In genomic region chr12:39412210-39412609, GRCh38 we compare ENCODE assay signal across 38 cellular contexts.
"Had no signal": no experiment of that assay in that cellular context is flagged by ENCODE, and none has a peak within 500 bp of the region (broad histone marks: within the 10 kb centered on the region; RNA-seq: fewer than 3 reads in every experiment).

No MANE protein-coding gene starts in this region.

- DNase-seq: activated CD4-positive, alpha-beta memory T cell treated with anti-CD3 and anti-CD28 coated beads for 36 hours; activated CD4-positive, alpha-beta T cell treated with anti-CD3 and anti-CD28 coated beads, Interleukin-2, amount 10 ng/mL, durations not matched to agents 24 days and 14 days; activated CD4-positive, CD25-positive, alpha-beta regulatory T cell treated with anti-CD3 and anti-CD28 coated beads, Interleukin-2, amount 50 U/mL, for 72 hours; activated CD8-positive, alpha-beta memory T cell treated with anti-CD3 and anti-CD28 coated beads, Interleukin-2, amount 50 U/mL, for 4 hours; activated effector memory CD4-positive, alpha-beta T cell treated with anti-CD3 and anti-CD28 coated beads, Interleukin-2, amount 50 U/mL, for 16 hours; activated naive CD4-positive, alpha-beta T cell treated with anti-CD3 and anti-CD28 coated beads for 36 hours; activated naive CD8-positive, alpha-beta T cell treated with anti-CD3 and anti-CD28 coated beads, Interleukin-2, amount 10 ng/mL, durations not matched to agents 7 days and 5 days; activated T-cell treated with anti-CD3 and anti-CD28 coated beads, Interleukin-2, amount 50 U/mL, for 1 hour; dorsolateral prefrontal cortex; effector memory CD4-positive, alpha-beta T cell; erythroblast; gastrocnemius medialis; kidney glomerular epithelial cell; lower lobe of right lung; mesenchymal stem cell; natural killer cell; occipital lobe; psoas muscle; stimulated activated CD4-positive, alpha-beta T cell treated with anti-CD3 and anti-CD28 coated beads, Interleukin-1b, Interleukin-23, amount 100 ng/mL, for 48 hours; stimulated activated CD4-positive, alpha-beta T cell treated with anti-CD3 and anti-CD28 coated beads, Interleukin-4, amount 100 ng/mL, for 4 hours; stimulated activated CD8-positive, alpha-beta memory T cell treated with anti-CD3 and anti-CD28 coated beads, Interleukin-4, amount 100 ng/mL, for 48 hours; stimulated activated naive B cell treated with anti-CD40 and anti-IgM and Interleukin-4, amounts not matched to agents 10 μg/mL and 1 μg/mL and 100 μg/mL, for 72 hours; stomach; T-helper 9 cell; thyroid gland; upper lobe of right lung; WERI-Rb-1 had no signal

- H3K4me1 Mint-ChIP-seq: stimulated activated naive B cell treated with anti-CD40 and anti-IgM and Interleukin-4, amounts not matched to agents 10 μg/mL and 1 μg/mL and 100 μg/mL, for 72 hours had no signal

- H3K27ac ChIP-seq: ascending aorta, cardiac muscle cell, coronary artery, dorsolateral prefrontal cortex, gastrocnemius medialis, hepatocyte, lower lobe of right lung, neural progenitor cell, parathyroid adenoma, psoas muscle, right atrium auricular region, stomach, thyroid gland, upper lobe of right lung, WERI-Rb-1 had no signal

- ATAC-seq: gastrocnemius medialis; left lobe of liver; lower lobe of right lung; natural killer cell; psoas muscle; stimulated activated naive B cell treated with anti-CD40 and anti-IgM and Interleukin-4, amounts not matched to agents 10 μg/mL and 1 μg/mL and 100 μg/mL, for 72 hours; upper lobe of right lung had no signal

- H3K9me3 ChIP-seq: ascending aorta, gastrocnemius medialis, lower lobe of right lung, psoas muscle, right atrium auricular region, stomach, thyroid gland, upper lobe of right lung had no signal

- H3K4me1 ChIP-seq: ascending aorta, lower lobe of right lung, neural progenitor cell, parathyroid adenoma, thyroid gland, upper lobe of right lung had no signal

- H3K9ac ChIP-seq: neural progenitor cell, parathyroid adenoma had no signal

- H3K4me2 ChIP-seq: hepatocyte, neural progenitor cell, smooth muscle cell had no signal

- H2AFZ ChIP-seq: hepatocyte, neural progenitor cell, parathyroid adenoma had no signal

- H3K36me3 Mint-ChIP-seq: natural killer cell; stimulated activated naive B cell treated with anti-CD40 and anti-IgM and Interleukin-4, amounts not matched to agents 10 μg/mL and 1 μg/mL and 100 μg/mL, for 72 hours had no signal

- H3K4me3 Mint-ChIP-seq: activated CD4-positive, alpha-beta memory T cell treated with anti-CD3 and anti-CD28 coated beads for 36 hours; activated CD4-positive, alpha-beta T cell treated with anti-CD3 and anti-CD28 coated beads, Interleukin-2, amount 10 ng/mL, durations not matched to agents 24 days and 14 days; activated naive CD4-positive, alpha-beta T cell treated with anti-CD3 and anti-CD28 coated beads for 36 hours; activated naive CD8-positive, alpha-beta T cell treated with anti-CD3 and anti-CD28 coated beads, Interleukin-2, amount 10 ng/mL, durations not matched to agents 7 days and 5 days; activated T-helper 1 cell treated with anti-CD3 and anti-CD28 coated beads, Interleukin-12 subunit alpha, Interleukin-12 subunit beta, Interleukin-2, Interleukin-4 antibody, amounts not matched to agents 30 ng/mL and 10 ng/mL and 1 ng/mL, durations not matched to agents 14 hours and 24 hours and 36 hours; brain; natural killer cell; neural progenitor cell; stimulated activated naive B cell treated with anti-CD40 and anti-IgM and Interleukin-4, amounts not matched to agents 10 μg/mL and 1 μg/mL and 100 μg/mL, for 72 hours had no signal

- H3K27ac Mint-ChIP-seq: activated CD4-positive, alpha-beta memory T cell treated with anti-CD3 and anti-CD28 coated beads for 36 hours; activated CD4-positive, alpha-beta T cell treated with anti-CD3 and anti-CD28 coated beads, Interleukin-2, amount 10 ng/mL, durations not matched to agents 24 days and 14 days; activated naive CD4-positive, alpha-beta T cell treated with anti-CD3 and anti-CD28 coated beads for 36 hours; activated naive CD8-positive, alpha-beta T cell treated with anti-CD3 and anti-CD28 coated beads, Interleukin-2, amount 10 ng/mL, durations not matched to agents 7 days and 5 days; activated T-helper 1 cell treated with anti-CD3 and anti-CD28 coated beads, Interleukin-12 subunit alpha, Interleukin-12 subunit beta, Interleukin-2, Interleukin-4 antibody, amounts not matched to agents 30 ng/mL and 10 ng/mL and 1 ng/mL, durations not matched to agents 14 hours and 24 hours and 36 hours; brain; natural killer cell; neural progenitor cell; stimulated activated naive B cell treated with anti-CD40 and anti-IgM and Interleukin-4, amounts not matched to agents 10 μg/mL and 1 μg/mL and 100 μg/mL, for 72 hours had no signal

- H3K36me3 ChIP-seq: cardiac muscle cell, gastrocnemius medialis, lower lobe of right lung, thyroid gland, upper lobe of right lung had no signal

- H3K27me3 ChIP-seq: ascending aorta, cardiac muscle cell, dorsolateral prefrontal cortex, gastrocnemius medialis, hepatocyte, neural progenitor cell, right atrium auricular region, stomach, thyroid gland, upper lobe of right lung had no signal

- H3K9me3 Mint-ChIP-seq: activated CD4-positive, alpha-beta memory T cell treated with anti-CD3 and anti-CD28 coated beads for 36 hours; activated CD4-positive, alpha-beta T cell treated with anti-CD3 and anti-CD28 coated beads, Interleukin-2, amount 10 ng/mL, durations not matched to agents 24 days and 14 days; activated naive CD4-positive, alpha-beta T cell treated with anti-CD3 and anti-CD28 coated beads for 36 hours; activated naive CD8-positive, alpha-beta T cell treated with anti-CD3 and anti-CD28 coated beads, Interleukin-2, amount 10 ng/mL, durations not matched to agents 7 days and 5 days; activated T-helper 1 cell treated with anti-CD3 and anti-CD28 coated beads, Interleukin-12 subunit alpha, Interleukin-12 subunit beta, Interleukin-2, Interleukin-4 antibody, amounts not matched to agents 30 ng/mL and 10 ng/mL and 1 ng/mL, durations not matched to agents 14 hours and 24 hours and 36 hours; brain; natural killer cell; stimulated activated naive B cell treated with anti-CD40 and anti-IgM and Interleukin-4, amounts not matched to agents 10 μg/mL and 1 μg/mL and 100 μg/mL, for 72 hours had no signal

- H3K4me3 ChIP-seq: ascending aorta, cardiac muscle cell, coronary artery, dorsolateral prefrontal cortex, gastrocnemius medialis, hepatocyte, lower lobe of right lung, neural progenitor cell, psoas muscle, right atrium auricular region, smooth muscle cell, stomach, thyroid gland, upper lobe of right lung had no signal
